Comparison of ENCODE assay signal across 9 cellular contexts in the genomic region with DNA sequence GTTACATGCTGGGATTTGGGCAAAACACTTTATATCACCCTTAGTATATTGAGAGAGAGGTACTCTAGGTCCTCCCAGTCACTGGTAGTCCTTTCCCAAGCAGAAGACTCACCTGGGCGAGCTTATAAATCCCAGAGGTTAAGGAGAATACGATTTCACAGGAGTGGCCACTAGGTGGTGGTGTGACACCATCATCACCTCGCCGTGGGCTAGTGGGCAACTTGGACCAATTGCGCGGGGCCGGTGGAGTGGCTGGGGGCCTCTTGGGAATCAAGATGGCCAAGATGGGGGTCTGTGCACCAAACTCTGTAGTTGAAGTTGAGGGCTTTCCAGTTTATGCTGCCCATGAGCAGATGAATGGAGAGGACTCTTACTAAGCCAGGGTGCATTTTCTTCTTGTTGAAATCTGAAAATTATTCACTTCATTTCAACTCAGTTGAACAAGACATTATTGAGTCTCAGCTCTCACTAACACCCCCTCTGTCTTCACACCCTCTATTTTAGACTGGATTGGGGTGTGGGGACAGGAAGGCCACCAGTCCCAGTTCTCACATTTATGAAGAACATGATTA. TPM values are rescaled to one million over a fixed set of nuclear protein-coding genes. Genes with fewer than 3 reads are reported as not detected.
DNase-seq lines count a peak whose midpoint lies in the region; ATAC-seq and TF ChIP-seq lines count a peak whose summit lies in the region.
"Had no signal": no experiment of that assay in that cellular context is flagged by ENCODE, and none has a peak within 500 bp of the region (broad histone marks: within the 10 kb centered on the region; RNA-seq: fewer than 3 reads in every experiment).

No MANE protein-coding gene starts in this region.

- no peak for TF ChIP-seq POLR2A in stomach (IDR thresholded peaks at IDR 0.05)

- no peak overlapping the region for H2AFZ ChIP-seq in OCI-LY3 (ENCODE audit: low read depth, low read length)

- no peak overlapping the region for H3K27ac ChIP-seq in OCI-LY3 (ENCODE audit: low read length)
- no peak overlapping the region for H3K27ac ChIP-seq in stomach

- no TSS peak for BruUV-seq in MCF 10A (replicated peaks; lab: Mats Ljungman, UMichigan)

- no peaks in the 10 kb centered on the region for H4K20me1 ChIP-seq in OCI-LY3 (ENCODE audit: insufficient read depth, low read length)

- no peak overlapping the region for H3K4me3 Mint-ChIP-seq in MCF 10A (ENCODE audit: unreplicated experiment)
- H3K4me3 Mint-ChIP-seq: naive thymus-derived CD4-positive, alpha-beta T cell had no signal

- CTCF ChIA-PET in MCF 10A (lab: Yijun Ruan, JAX) = interaction anchor here (0.5 to 8.1 kb wide), 64 partner anchors 9 to 1919 kb away, joined by 3 to 154 read pairs (median 4); no protein-coding TSS in a partner anchor

- intact Hi-C loops in MCF 10A (cut with micrococcal nuclease) = loop anchor here (1.0 to 5.0 kb wide), 4 partner anchors 268 to 1004 kb away; no protein-coding TSS in a partner anchor
- intact Hi-C loops in stomach (cut with DNase I; ENCODE audit: low total_unique reads) = no loop called here
- intact Hi-C loops in posterior vena cava (cut with DNase I) = no loop called here

- no peaks in the 10 kb centered on the region for H3K27me3 ChIP-seq in BE2C
- H3K27me3 ChIP-seq in OCI-LY3 (ENCODE audit: low read depth, low read length) = no peaks in the 10 kb centered on the region
- peaks cover 0 to 22% (median 8%) of the 10 kb centered on the region in 3 donors for H3K27me3 ChIP-seq in stomach

- POLR2A ChIA-PET in MCF 10A (lab: Yijun Ruan, JAX) = interaction anchor here (0.9 to 1.4 kb wide), 2 partner anchors 180 to 1060 kb away, joined by 3 to 4 read pairs; no protein-coding TSS in a partner anchor

- H3K9me3 Mint-ChIP-seq in MCF 10A (ENCODE audit: unreplicated experiment) = no peaks in the 10 kb centered on the region

- TF ChIP-seq EP300 in stomach (IDR thresholded peaks at IDR 0.05) = no peak

- no peak overlapping the region for H3K9ac ChIP-seq in OCI-LY3 (ENCODE audit: low read length)

- WGBS in stomach, 5 donors = 0 to 7% (median 2%) methylated on average over 7 of the region's 7 CpGs

- no peaks in the 10 kb centered on the region for H3K36me3 Mint-ChIP-seq in MCF 10A (ENCODE audit: insufficient read depth, unreplicated experiment)
- H3K36me3 Mint-ChIP-seq: naive thymus-derived CD4-positive, alpha-beta T cell had no signal

- H3K27me3 Mint-ChIP-seq in MCF 10A (ENCODE audit: insufficient read depth, unreplicated experiment) = peaks cover 11% of the 10 kb centered on the region

- H3K4me3 ChIP-seq in BE2C (ENCODE audit: low read depth, low read length) = no peak overlapping the region
- no peak overlapping the region for H3K4me3 ChIP-seq in OCI-LY3 (ENCODE audit: low read length)
- H3K4me3 ChIP-seq in stomach = no peak overlapping the region

- H3K4me2 ChIP-seq in OCI-LY3 (ENCODE audit: low read length) = no peak overlapping the region

- ATAC-seq in GM18511 (IDR thresholded peaks at IDR 0.05; ENCODE audit: unreplicated experiment) (peak; percentile 60), HG03460 (IDR thresholded peaks at IDR 0.05; ENCODE audit: unreplicated experiment) (no peak)
- ATAC-seq: naive thymus-derived CD4-positive, alpha-beta T cell had no signal

- no peak overlapping the region for H3K27ac Mint-ChIP-seq in MCF 10A (ENCODE audit: low read depth, unreplicated experiment)
- H3K27ac Mint-ChIP-seq: naive thymus-derived CD4-positive, alpha-beta T cell had no signal

- H3K9me3 ChIP-seq in BE2C = no peaks in the 10 kb centered on the region
- no peaks in the 10 kb centered on the region for H3K9me3 ChIP-seq in OCI-LY3 (ENCODE audit: insufficient read depth, low read length)
- no peaks in the 10 kb centered on the region for H3K9me3 ChIP-seq in stomach

- H3K4me1 ChIP-seq in BE2C = no peaks in the 10 kb centered on the region
- no peaks in the 10 kb centered on the region for H3K4me1 ChIP-seq in OCI-LY3 (ENCODE audit: low read length)
- no peaks in the 10 kb centered on the region for H3K4me1 ChIP-seq in stomach

- peaks cover 9% of the 10 kb centered on the region for H3K4me1 Mint-ChIP-seq in MCF 10A (ENCODE audit: insufficient read depth, unreplicated experiment)

- TF ChIP-seq CTCF in BE2C (IDR thresholded peaks at IDR 0.05; ENCODE audit: low read depth, low read length) = peak; percentile 39
- TF ChIP-seq CTCF in OCI-LY3 (IDR thresholded peaks at IDR 0.05; ENCODE audit: low read depth, low read length) = peak; percentile 54
- TF ChIP-seq CTCF in MCF 10A (IDR thresholded peaks at IDR 0.05; ENCODE audit: unreplicated experiment) = peak; percentile 75
- peak in 5 of 7 experiments; percentile 43 to 66 (median 56) for TF ChIP-seq CTCF in stomach (IDR thresholded peaks at IDR 0.05)

- no peaks in the 10 kb centered on the region for H3K79me2 ChIP-seq in OCI-LY3 (ENCODE audit: low read length)

- DNase-seq in BE2C (peak; percentile 41), MCF 10A (ENCODE audit: unreplicated experiment) (peak; percentile 27), kidney glomerular epithelial cell (lab: John Stamatoyannopoulos, UW) (peak; percentile 1), stomach (peak; percentile 63), posterior vena cava (ENCODE audit: low spot score) (no peak)

- no peaks in the 10 kb centered on the region for H3K36me3 ChIP-seq in BE2C
- H3K36me3 ChIP-seq in OCI-LY3 (replicated peaks; ENCODE audit: low read depth, low read length) = no peaks in the 10 kb centered on the region
- no peaks in the 10 kb centered on the region for H3K36me3 ChIP-seq in stomach

RNA-seq across cellular contexts. Expression of gene PIRT, which starts 38.2 kb away (rescaled TPM):
- not detected for polyA plus RNA-seq in BE2C (2012; ENCODE audit: insufficient read depth, insufficient read length, low read depth)
- not detected in 2 replicates for total RNA-seq in MCF 10A (2022)
- 1 to 10 TPM in 1 of 5 donors, under 1 TPM in 1, not detected in 3; under 0.01 to 2.6 TPM for total RNA-seq in stomach
- polyA plus RNA-seq in stomach = under 1 TPM in 2 of 3 donors, not detected in 1; 0.06 to 0.55 TPM
- total RNA-seq in posterior vena cava = not detected
- total RNA-seq: naive thymus-derived CD4-positive, alpha-beta T cell had no signal
- polyA plus RNA-seq: naive thymus-derived CD4-positive, alpha-beta T cell had no signal
